In the genomic region with DNA sequence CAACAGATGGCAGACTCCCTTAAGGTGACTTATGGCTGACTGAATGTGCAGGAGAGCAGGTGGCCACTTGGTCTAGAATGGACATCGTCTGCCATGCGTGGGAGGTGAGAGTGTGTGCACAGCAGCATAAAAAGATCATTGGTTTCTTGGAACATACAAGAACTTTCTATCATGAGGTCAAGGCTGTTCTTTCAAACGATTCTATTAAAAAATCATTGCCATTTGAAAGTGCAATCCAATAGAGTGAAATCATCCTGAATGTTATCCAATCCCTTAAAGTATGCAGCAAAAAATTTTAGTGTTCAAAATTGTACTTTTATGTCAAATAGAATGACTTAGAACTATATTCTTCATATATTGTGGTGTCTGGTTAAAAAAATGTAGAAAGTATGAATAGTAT, we compare ENCODE assay signal across 19 cellular contexts.
"Had no signal": no experiment of that assay in that cellular context is flagged by ENCODE, and none has a peak within 500 bp of the region (broad histone marks: within the 10 kb centered on the region; RNA-seq: fewer than 3 reads in every experiment).

No MANE protein-coding gene starts in this region.

- DNase-seq: activated CD4-positive, alpha-beta memory T cell treated with anti-CD3 and anti-CD28 coated beads, Interleukin-2, amount 10 ng/mL, durations not matched to agents 7 days and 5 days; activated CD4-positive, alpha-beta T cell treated with anti-CD3 and anti-CD28 coated beads for 48 hours; activated CD4-positive, CD25-positive, alpha-beta regulatory T cell; activated CD8-positive, alpha-beta memory T cell treated with anti-CD3 and anti-CD28 coated beads, Interleukin-2, amount 10 ng/mL, durations not matched to agents 7 days and 5 days; body of pancreas; central memory CD4-positive, alpha-beta T cell; colonic mucosa; endodermal cell; hypothalamus; kidney; left lung; nephron progenitor cell; sigmoid colon; stimulated activated CD4-positive, alpha-beta T cell treated with anti-CD3 and anti-CD28 coated beads, Interleukin-12 subunit alpha, Interleukin-12 subunit beta, amount 100 ng/mL, for 4 hours; stimulated activated CD4-positive, alpha-beta T cell treated with anti-CD3 and anti-CD28 coated beads, Interleukin-1b, Interleukin-23, amount 100 ng/mL, for 48 hours; stimulated activated CD8-positive, alpha-beta memory T cell treated with anti-CD3 and anti-CD28 coated beads, Interleukin-4, amount 100 ng/mL, for 48 hours; stimulated activated naive CD4-positive, alpha-beta T cell; T-helper 1 cell; T-helper 9 cell had no signal

- H3K4me3 ChIP-seq: body of pancreas, colonic mucosa, left lung, sigmoid colon had no signal

- FAIRE-seq: kidney had no signal

- H3K4me1 ChIP-seq: body of pancreas, colonic mucosa, left lung, sigmoid colon had no signal

- ATAC-seq: activated CD8-positive, alpha-beta memory T cell treated with anti-CD3 and anti-CD28 coated beads, Interleukin-2, amount 10 ng/mL, durations not matched to agents 7 days and 5 days; body of pancreas; left lung had no signal

- H3K27me3 ChIP-seq: body of pancreas, colonic mucosa, left lung, sigmoid colon had no signal

- H3K36me3 ChIP-seq: colonic mucosa, left lung, sigmoid colon had no signal

- H3K9me3 ChIP-seq: body of pancreas, colonic mucosa, sigmoid colon had no signal
